In the genomic region with DNA sequence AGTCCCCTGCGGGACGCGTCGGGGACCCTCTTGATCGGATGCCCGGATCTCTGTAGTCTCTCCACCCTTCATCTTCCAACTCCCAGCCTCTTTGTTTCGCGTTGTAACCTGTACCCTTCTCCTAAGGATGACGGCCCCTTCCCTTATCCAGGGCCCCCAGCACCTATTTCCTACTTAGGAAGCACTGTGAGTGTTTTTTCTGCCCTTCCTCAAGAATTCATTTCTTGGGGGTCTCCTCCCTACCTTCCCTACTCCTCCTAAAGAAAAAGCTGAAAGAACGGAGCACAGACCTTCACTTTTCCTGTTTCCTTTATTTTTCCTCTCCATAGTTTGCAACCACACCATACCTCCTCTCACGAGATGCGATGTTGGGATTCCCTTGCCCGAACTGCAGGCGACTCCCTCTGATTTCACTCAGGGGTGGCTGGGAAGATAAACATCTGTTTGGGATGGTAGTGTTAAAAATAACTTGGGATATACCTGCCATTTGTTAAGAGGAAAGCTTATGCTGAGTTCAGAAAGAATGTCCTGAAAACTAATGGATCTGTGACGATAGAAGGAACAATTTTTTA, we compare ENCODE assay signal across 8 cellular contexts. TPM values are rescaled to one million over a fixed set of nuclear protein-coding genes. Genes with fewer than 3 reads are reported as not detected.
DNase-seq lines count a peak whose midpoint lies in the region; ATAC-seq, FAIRE-seq and TF ChIP-seq lines count a peak whose summit lies in the region.

No MANE protein-coding gene starts in this region.

- peak overlapping the region; percentile 98 for H3K4me3 Mint-ChIP-seq in memory B cell

- no peak for FAIRE-seq in GM12878 (lab: Jason Lieb, UNC)

- H3K4me1 ChIP-seq in A673 (ENCODE audit: insufficient read depth, low read length, poor library complexity, severe bottlenecking) = peaks cover 21% of the 10 kb centered on the region
- peaks cover 3% of the 10 kb centered on the region for H3K4me1 ChIP-seq in GM12878 (ENCODE audit: control insufficient read depth, insufficient read depth, low read length)

- BruUV-seq in A673 (replicated peaks; lab: Mats Ljungman, UMichigan) (TSS peak; percentile 61), GM12878 (replicated peaks; lab: Mats Ljungman, UMichigan) (TSS peak; percentile 83)

- H3K27me3 ChIP-seq in A673 (replicated peaks; ENCODE audit: insufficient read depth, low read depth, low read length, poor library complexity) = no peaks in the 10 kb centered on the region
- no peaks in the 10 kb centered on the region for H3K27me3 ChIP-seq in GM12878 (replicated peaks in 1 of 2; ENCODE audit: control insufficient read depth in 2 of 2, insufficient read depth in 2 of 2, low read length in 1 of 2)

- peaks cover 16% of the 10 kb centered on the region for H3K79me2 ChIP-seq in GM12878 (ENCODE audit: control insufficient read depth, insufficient read depth, low read length)

- peaks cover 28% of the 10 kb centered on the region for H3K4me1 Mint-ChIP-seq in memory B cell

- peak overlapping the region; percentile 94 for H3K27ac Mint-ChIP-seq in memory B cell

- no peaks in the 10 kb centered on the region for H3K9me3 ChIP-seq in A673 (ENCODE audit: low read depth, low read length, poor library complexity, severe bottlenecking)
- H3K9me3 ChIP-seq in GM12878 (replicated peaks; ENCODE audit: control insufficient read depth, insufficient read depth, low read length) = no peaks in the 10 kb centered on the region

- peak overlapping the region; percentile 78 for H3K9ac ChIP-seq in GM12878 (ENCODE audit: control insufficient read depth, insufficient read depth, low read length)

- RAD21 ChIA-PET in GM12878 (lab: Charles Lee; ENCODE audit: unreplicated experiment) = interaction anchor here (0.6 to 1.5 kb wide), 3 partner anchors 19 to 92 kb away, joined by 3 to 4 read pairs (median 3); partner anchors contain the start of gene DCPS

- H4K20me1 ChIP-seq in GM12878 (ENCODE audit: control insufficient read depth, insufficient read depth) = no peaks in the 10 kb centered on the region

- H2AFZ ChIP-seq in GM12878 (ENCODE audit: control insufficient read depth, low read depth, low read length) = peak overlapping the region; percentile 76

- DNase-seq in A673 (ENCODE audit: low spot score) (peak; percentile 12), HCEC 1CT (peak; percentile 4), GM12878 (ENCODE audit: low read depth, low spot score) (no peak), memory B cell (ENCODE audit: low spot score in 2 of 2) (no peak), NCI-H2029 treated with DMSO at 0.1 percent for 48 hours (lab: John Stamatoyannopoulos, UW) (no peak), NCI-H345 treated with DMSO at 0.1 percent for 48 hours (lab: John Stamatoyannopoulos, UW; ENCODE audit: unreplicated experiment) (no peak), C1 segment of cervical spinal cord (lab: John Stamatoyannopoulos, UW) (no peak)

- peak overlapping the region; percentile 75 for H3K4me2 ChIP-seq in GM12878 (ENCODE audit: control insufficient read depth, insufficient read depth)

- H3K36me3 ChIP-seq in A673 (ENCODE audit: insufficient read depth, low read length, poor library complexity, severe bottlenecking) (peaks cover 25% of the 10 kb centered on the region), GM12878 (ENCODE audit: control insufficient read depth in 2 of 2, insufficient read depth in 2 of 2, low read length in 1 of 2) (peaks cover 2 to 3% of the 10 kb centered on the region in 2 experiments; a peak in 2 of 4 replicates)

- 3% methylated on average over 15 of the region's 15 CpGs for WGBS in GM12878 (ENCODE audit: insufficient coverage, insufficient replicate concordance, low lambda C conversion rate, missing lambda C conversion rate)

- ATAC-seq in GM12878 (no peak), memory B cell (ENCODE audit: low read depth) (no peak), HG02678 (IDR thresholded peaks at IDR 0.05; ENCODE audit: unreplicated experiment) (no peak)

- no peak for TF ChIP-seq CTCF in A673 (conservative IDR thresholded peaks at IDR 0.05; ENCODE audit: low read depth, low read length)
- no peak for TF ChIP-seq CTCF in GM12878 (IDR thresholded peaks at IDR 0.05 in 2 of 3, conservative IDR thresholded peaks at IDR 0.05 in 1 of 3; ENCODE audit: control insufficient read depth in 2 of 3, extremely low read depth in 1 of 3, insufficient read depth in 1 of 3, low read depth in 3 of 3, low read length in 3 of 3)

- H3K4me3 ChIP-seq in A673 (ENCODE audit: low read depth, low read length, poor library complexity, severe bottlenecking) (peak overlapping the region; percentile 88), GM12878 (peak overlapping the region; percentile 99)

- CTCF ChIA-PET in A673 (lab: Charles Lee) (no interaction called here), GM12878 (lab: Yijun Ruan, JAX) (interaction anchor here (1.0 to 1.5 kb wide), 2 partner anchors 18 to 270 kb away, joined by 3 to 6 read pairs; no protein-coding TSS in a partner anchor)

- H3K27me3 Mint-ChIP-seq in memory B cell = no peaks in the 10 kb centered on the region

- no peak for TF ChIP-seq POLR2A in GM12878 (IDR thresholded peaks at IDR 0.05; ENCODE audit: low read depth, low read length)

- intact Hi-C loops in A673 (cut with micrococcal nuclease; ENCODE audit: unreplicated experiment) = no loop called here
- intact Hi-C loops in GM12878 (cut with micrococcal nuclease; ENCODE audit: unreplicated experiment) = loop anchor here (5.0 kb wide), 1 partner anchor 55 kb away; the partner anchor contains the start of genes FOXRED1 and SRPRA

- H3K36me3 Mint-ChIP-seq in memory B cell = peaks cover 9% of the 10 kb centered on the region

- TF ChIP-seq EP300 in GM12878 (IDR thresholded peaks at IDR 0.05; ENCODE audit: borderline replicate concordance in 1 of 2, control insufficient read depth in 1 of 2, low read depth in 2 of 2, low read length in 2 of 2) = no peak

- TF ChIP-seq RAD21 in GM12878 (IDR thresholded peaks at IDR 0.05; ENCODE audit: insufficient read depth, low read depth, low read length) = no peak

- SMC1A ChIA-PET in GM12878 (lab: Charles Lee; ENCODE audit: uncharacterized antibody, unreplicated experiment) = interaction anchor here (0.5 to 2.2 kb wide), 8 partner anchors 9 to 324 kb away, joined by 3 to 10 read pairs (median 3); partner anchors contain the start of genes FOXRED1, HYLS1 and SRPRA

- H3K27ac ChIP-seq in A673 (ENCODE audit: low read depth, low read length, poor library complexity, severe bottlenecking) (peak overlapping the region; percentile 80), GM12878 (ENCODE audit: control insufficient read depth, insufficient read depth) (peak overlapping the region; percentile 24; the same call in 1 of the 2 replicates)

- POLR2A ChIA-PET in A673 (lab: Charles Lee; ENCODE audit: low non-redundant PET) (no interaction called here), GM12878 (lab: Charles Lee) (interaction anchor here (1.5 kb wide), 1 partner anchor 87 kb away, joined by 3 read pairs; no protein-coding TSS in a partner anchor)

- in situ Hi-C loops in GM12878 (cut with MboI) = no loop called here

- no peaks in the 10 kb centered on the region for H3K9me3 Mint-ChIP-seq in memory B cell

RNA-seq across cellular contexts. Expression of gene FAM118B, which starts 0.6 kb away (rescaled TPM):
- total RNA-seq in A673 (2021) (34.8 and 40.3 TPM in 2 replicates), GM12878 (2014; rRNA removed) (13.8 and 14.5 TPM in 2 replicates), GM12878 (2014; rRNA removed; fragmentation: Illumina TruSeq; extraction: Trizol) (16.5 and 16.6 TPM in 2 replicates), GM12878 (2021) (12.0 and 15.0 TPM in 2 replicates)
- total RNA-seq in GM12878 (2013; cell fraction: nucleolus; rRNA removed) = 15.7 and 19.1 TPM in 2 replicates
- polyA plus RNA-seq in GM12878 (2011; ENCODE audit: low read depth) = 4.8 TPM
- polyA plus RNA-seq in GM12878 (2011; rRNA removed) (16.6 and 18.1 TPM in 2 replicates), GM12878 (2014; fragmentation: Illumina TruSeq; extraction: Trizol) (13.8 and 15.0 TPM in 2 replicates), GM12878 (2014; fragmentation: Nextera tagmentation; extraction: Ambion mirVana) (10 to 100 TPM; 21.3 to 24.7 TPM), GM12878 (2014; rRNA removed) (12.1 and 12.8 TPM in 2 replicates), GM12878 (2016; fragmentation: Nextera tagmentation; extraction: Ambion mirVana) (10 to 100 TPM; 29.0 to 29.7 TPM)
- 9.1 and 10.0 TPM in 2 replicates for polyA plus RNA-seq in GM12878 (2011; cell fraction: cytosol; rRNA removed)
- polyA plus RNA-seq in GM12878 (2011; cell fraction: nucleus; rRNA removed) = 7.4 and 7.9 TPM in 2 replicates
- 6.3 and 7.4 TPM in 2 replicates for polyA plus RNA-seq in GM12878 (2012)
- 8.3 and 9.3 TPM in 2 replicates for polyA minus RNA-seq in GM12878 (2011; rRNA and poly(A)+ RNA removed)
- polyA minus RNA-seq in GM12878 (2011; cell fraction: cytosol; rRNA and poly(A)+ RNA removed) = 2.3 and 2.4 TPM in 2 replicates
- polyA minus RNA-seq in GM12878 (2011; cell fraction: nucleus; rRNA and poly(A)+ RNA removed) = 6.8 and 9.9 TPM in 2 replicates

RNA-seq across cellular contexts. Expression of gene RPUSD4, which starts 0.7 kb away (rescaled TPM):
- total RNA-seq in A673 (2021) = 45.3 and 53.9 TPM in 2 replicates
- total RNA-seq in GM12878 (2013; cell fraction: nucleolus; rRNA removed) = 53.5 and 59.9 TPM in 2 replicates
- 30.6 and 31.0 TPM in 2 replicates for total RNA-seq in GM12878 (2014; rRNA removed)
- total RNA-seq in GM12878 (2014; rRNA removed; fragmentation: Illumina TruSeq; extraction: Trizol) = 29.6 and 32.5 TPM in 2 replicates
- total RNA-seq in GM12878 (2021) = 40.6 and 46.8 TPM in 2 replicates
- polyA plus RNA-seq in GM12878 (2011; ENCODE audit: low read depth) = 24.3 TPM
- 40.3 and 47.6 TPM in 2 replicates for polyA plus RNA-seq in GM12878 (2011; rRNA removed)
- polyA plus RNA-seq in GM12878 (2011; cell fraction: cytosol; rRNA removed) = 59.9 and 64.4 TPM in 2 replicates
- polyA plus RNA-seq in GM12878 (2011; cell fraction: nucleus; rRNA removed) = 57.6 and 59.3 TPM in 2 replicates
- 28.8 and 29.9 TPM in 2 replicates for polyA plus RNA-seq in GM12878 (2012)
- 30.7 and 34.4 TPM in 2 replicates for polyA plus RNA-seq in GM12878 (2014; fragmentation: Illumina TruSeq; extraction: Trizol)
- polyA plus RNA-seq in GM12878 (2014; fragmentation: Nextera tagmentation; extraction: Ambion mirVana) = 10 to 100 TPM; 24.5 to 25.9 TPM
- polyA plus RNA-seq in GM12878 (2014; rRNA removed) = 38.7 and 43.7 TPM in 2 replicates
- polyA plus RNA-seq in GM12878 (2016; fragmentation: Nextera tagmentation; extraction: Ambion mirVana) = 10 to 100 TPM; 28.8 to 29.0 TPM
- 131 and 136 TPM in 2 replicates for polyA minus RNA-seq in GM12878 (2011; rRNA and poly(A)+ RNA removed)
- polyA minus RNA-seq in GM12878 (2011; cell fraction: cytosol; rRNA and poly(A)+ RNA removed) = 17.0 and 18.8 TPM in 2 replicates
- polyA minus RNA-seq in GM12878 (2011; cell fraction: nucleus; rRNA and poly(A)+ RNA removed) = 25.9 and 42.1 TPM in 2 replicates

RNA-seq across cellular contexts. Expression of gene SRPRA, which starts 56.5 kb away (rescaled TPM):
- total RNA-seq in A673 (2021) = 123 and 136 TPM in 2 replicates
- 157 and 172 TPM in 2 replicates for total RNA-seq in GM12878 (2013; cell fraction: nucleolus; rRNA removed)
- 88.1 and 90.3 TPM in 2 replicates for total RNA-seq in GM12878 (2014; rRNA removed)
- 71.8 and 75.4 TPM in 2 replicates for total RNA-seq in GM12878 (2014; rRNA removed; fragmentation: Illumina TruSeq; extraction: Trizol)
- total RNA-seq in GM12878 (2021) = 105 and 114 TPM in 2 replicates
- 85.7 TPM for polyA plus RNA-seq in GM12878 (2011; ENCODE audit: low read depth)
- polyA plus RNA-seq in GM12878 (2011; rRNA removed) = 51.5 and 89.7 TPM in 2 replicates
- 97.7 and 110 TPM in 2 replicates for polyA plus RNA-seq in GM12878 (2011; cell fraction: cytosol; rRNA removed)
- 172 and 180 TPM in 2 replicates for polyA plus RNA-seq in GM12878 (2011; cell fraction: nucleus; rRNA removed)
- polyA plus RNA-seq in GM12878 (2012) = 102 and 104 TPM in 2 replicates
- polyA plus RNA-seq in GM12878 (2014; fragmentation: Illumina TruSeq; extraction: Trizol) = 104 and 119 TPM in 2 replicates
- 10 to 100 TPM; 29.6 to 50.4 TPM for polyA plus RNA-seq in GM12878 (2014; fragmentation: Nextera tagmentation; extraction: Ambion mirVana)
- polyA plus RNA-seq in GM12878 (2014; rRNA removed) = 92.2 and 96.0 TPM in 2 replicates
- polyA plus RNA-seq in GM12878 (2016; fragmentation: Nextera tagmentation; extraction: Ambion mirVana) = 100 to 1,000 TPM; 119 to 131 TPM
- polyA minus RNA-seq in GM12878 (2011; rRNA and poly(A)+ RNA removed) = 104 and 115 TPM in 2 replicates
- polyA minus RNA-seq in GM12878 (2011; cell fraction: cytosol; rRNA and poly(A)+ RNA removed) = 31.8 and 40.0 TPM in 2 replicates
- 71.4 and 97.0 TPM in 2 replicates for polyA minus RNA-seq in GM12878 (2011; cell fraction: nucleus; rRNA and poly(A)+ RNA removed)

RNA-seq across cellular contexts. Expression of gene FOXRED1, which starts 56.8 kb away (rescaled TPM):
- total RNA-seq in A673 (2021) (72.6 and 76.1 TPM in 2 replicates), GM12878 (2014; rRNA removed) (36.5 and 37.5 TPM in 2 replicates), GM12878 (2014; rRNA removed; fragmentation: Illumina TruSeq; extraction: Trizol) (29.0 and 31.4 TPM in 2 replicates), GM12878 (2021) (38.2 and 38.3 TPM in 2 replicates)
- total RNA-seq in GM12878 (2013; cell fraction: nucleolus; rRNA removed) = 32.1 and 36.7 TPM in 2 replicates
- 13.6 TPM for polyA plus RNA-seq in GM12878 (2011; ENCODE audit: low read depth)
- polyA plus RNA-seq in GM12878 (2011; rRNA removed) (27.3 and 37.7 TPM in 2 replicates), GM12878 (2014; fragmentation: Illumina TruSeq; extraction: Trizol) (34.8 and 43.6 TPM in 2 replicates), GM12878 (2014; fragmentation: Nextera tagmentation; extraction: Ambion mirVana) (10 to 100 TPM in 1 of 2 experiments, 1 to 10 TPM in 1; 9.9 to 10.5 TPM), GM12878 (2014; rRNA removed) (49.2 and 51.0 TPM in 2 replicates), GM12878 (2016; fragmentation: Nextera tagmentation; extraction: Ambion mirVana) (10 to 100 TPM; 65.7 to 67.7 TPM)
- polyA plus RNA-seq in GM12878 (2011; cell fraction: cytosol; rRNA removed) = 56.4 and 70.4 TPM in 2 replicates
- 56.9 and 73.0 TPM in 2 replicates for polyA plus RNA-seq in GM12878 (2011; cell fraction: nucleus; rRNA removed)
- 25.7 and 26.7 TPM in 2 replicates for polyA plus RNA-seq in GM12878 (2012)
- polyA minus RNA-seq in GM12878 (2011; rRNA and poly(A)+ RNA removed) = 24.9 and 36.6 TPM in 2 replicates
- polyA minus RNA-seq in GM12878 (2011; cell fraction: cytosol; rRNA and poly(A)+ RNA removed) = 6.5 and 8.1 TPM in 2 replicates
- polyA minus RNA-seq in GM12878 (2011; cell fraction: nucleus; rRNA and poly(A)+ RNA removed) = 10.3 and 26.0 TPM in 2 replicates

Comparison
In these comparisons a context has a peak if more than half of its experiments do, and no peak if none do; other contexts are left out.
1. DNase-seq: peak in A673 (single experiment) and HCEC 1CT (single experiment); none in GM12878 (single experiment), memory B cell (0 of 2), NCI-H2029 treated with DMSO at 0.1 percent for 48 hours (single experiment), NCI-H345 treated with DMSO at 0.1 percent for 48 hours (single experiment) and C1 segment of cervical spinal cord (0 of 14).